Comparison of ENCODE assay signal across 17 cellular contexts in the genomic region with DNA sequence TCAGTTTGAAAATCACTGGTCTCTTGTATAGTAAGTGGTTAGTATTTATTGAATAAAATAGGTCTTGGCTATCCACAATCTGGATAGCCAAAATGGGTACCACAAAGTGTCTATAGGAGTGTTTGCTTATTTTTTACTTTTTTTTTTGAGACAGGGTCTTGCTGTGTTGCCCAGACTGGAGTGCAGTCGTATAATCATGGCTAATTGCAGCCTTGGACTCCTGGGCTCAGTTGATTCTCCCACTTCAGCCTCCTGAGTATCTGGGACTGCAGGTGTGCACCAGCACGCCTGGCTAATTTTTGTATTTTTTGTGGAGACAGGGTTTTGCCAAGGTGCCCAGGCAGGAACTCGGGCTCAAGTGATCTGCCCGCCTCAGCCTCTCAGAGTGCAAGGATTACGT. TPM values are rescaled to one million over a fixed set of nuclear protein-coding genes. Genes with fewer than 3 reads are reported as not detected.
DNase-seq lines count a peak whose midpoint lies in the region; TF ChIP-seq lines count a peak whose summit lies in the region.
"Had no signal": no experiment of that assay in that cellular context is flagged by ENCODE, and none has a peak within 500 bp of the region (broad histone marks: within the 10 kb centered on the region; RNA-seq: fewer than 3 reads in every experiment).

No MANE protein-coding gene starts in this region.

- peaks cover 73% of the 10 kb centered on the region for H3K4me1 Mint-ChIP-seq in activated naive CD8-positive, alpha-beta T cell (ENCODE audit: low read depth)
- H3K4me1 Mint-ChIP-seq in activated naive CD8-positive, alpha-beta T cell treated with anti-CD3 and anti-CD28 coated beads for 36 hours, result peaks cover 62% of the 10 kb centered on the region
- H3K4me1 Mint-ChIP-seq in endodermal cell, result peaks cover 35% of the 10 kb centered on the region

- peak overlapping the region; percentile 88 for H3K4me2 ChIP-seq in SU-DHL-6 (ENCODE audit: low read depth, low read length, poor library complexity, severe bottlenecking)

- no peaks in the 10 kb centered on the region for H3K9me3 ChIP-seq in SU-DHL-6 (ENCODE audit: insufficient read depth, low read length)
- peaks cover 42% of the 10 kb centered on the region for H3K9me3 ChIP-seq in endodermal cell (ENCODE audit: control insufficient read depth, low read length)
- H3K9me3 ChIP-seq in tibial nerve, result peaks cover 0 to 30% (median 10%) of the 10 kb centered on the region in 4 donors

- no peak for DNase-seq in activated naive CD8-positive, alpha-beta T cell treated with anti-CD3 and anti-CD28 coated beads for 36 hours
- DNase-seq in endodermal cell (no peak), AML-193 (lab: John Stamatoyannopoulos, UW) (no peak), tibial nerve (ENCODE audit: low spot score in 2 of 2) (no peak), SIG-M5 (lab: John Stamatoyannopoulos, UW) (no peak)
- no peak for DNase-seq in stimulated activated CD4-positive, alpha-beta T cell treated with anti-CD3 and anti-CD28 coated beads, Interleukin-4, amount 100 ng/mL, for 24 hours
- DNase-seq: CD4-positive, alpha-beta memory T cell; GM23248; KG1; MG63; NCI-H1105 treated with DMSO at 0.1 percent for 48 hours; NCI-H187; NCI-H774; Peyer's patch; Right ventricle myocardium superior had no signal

- H3K27me3 ChIP-seq in SU-DHL-6 (ENCODE audit: low read length) (no peaks in the 10 kb centered on the region), endodermal cell (ENCODE audit: control insufficient read depth, insufficient read depth, low read length, poor library complexity, severe bottlenecking) (no peaks in the 10 kb centered on the region), tibial nerve (no peaks in the 10 kb centered on the region)
- H3K27me3 ChIP-seq: MG63, Peyer's patch had no signal

- H2AFZ ChIP-seq in SU-DHL-6 (ENCODE audit: low read depth, low read length, severe bottlenecking), result no peak overlapping the region
- H2AFZ ChIP-seq: GM23248 had no signal

- H3K36me3 ChIP-seq in SU-DHL-6 (ENCODE audit: low read length) (peaks cover 42% of the 10 kb centered on the region), endodermal cell (ENCODE audit: control insufficient read depth, insufficient read depth, low read length) (peaks cover 41% of the 10 kb centered on the region), tibial nerve (peaks cover 0 to 48% (median 0%) of the 10 kb centered on the region in 3 donors)

- 76 to 80% methylated on average over 5 of the region's 5 CpGs for whole genome bisulfite sequencing in endodermal cell (ENCODE audit: insufficient coverage in 1 of 2, insufficient read length in 1 of 2), 2 experiments
- WGBS in tibial nerve, 2 donors, result 76 to 78% methylated on average over 5 of the region's 5 CpGs

- peaks cover 84% of the 10 kb centered on the region for H3K79me2 ChIP-seq in SU-DHL-6 (ENCODE audit: insufficient read depth, low read length)

- H3F3A ChIP-seq in SU-DHL-6 (ENCODE audit: insufficient read depth), result no peaks in the 10 kb centered on the region; the same call in 1 of the 2 replicates

- peak overlapping the region; percentile 38 for H3K4me3 Mint-ChIP-seq in activated naive CD8-positive, alpha-beta T cell
- no peak overlapping the region for H3K4me3 Mint-ChIP-seq in activated naive CD8-positive, alpha-beta T cell treated with anti-CD3 and anti-CD28 coated beads for 36 hours
- no peak overlapping the region for H3K4me3 Mint-ChIP-seq in endodermal cell

- no peaks in the 10 kb centered on the region for H3K9me2 ChIP-seq in SU-DHL-6 (replicated peaks; ENCODE audit: insufficient read depth, low read length)

- peaks cover 30% of the 10 kb centered on the region for H3K36me3 Mint-ChIP-seq in activated naive CD8-positive, alpha-beta T cell
- peaks cover 64% of the 10 kb centered on the region for H3K36me3 Mint-ChIP-seq in activated naive CD8-positive, alpha-beta T cell treated with anti-CD3 and anti-CD28 coated beads for 36 hours
- H3K36me3 Mint-ChIP-seq in endodermal cell (ENCODE audit: low read depth), result peaks cover 54% of the 10 kb centered on the region

- no peak overlapping the region for H3K4me3 ChIP-seq in SU-DHL-6 (ENCODE audit: insufficient read depth, low read length, poor library complexity, severe bottlenecking)
- H3K4me3 ChIP-seq in endodermal cell (ENCODE audit: low read length), result peak overlapping the region; percentile 96
- H3K4me3 ChIP-seq in tibial nerve, result no peak overlapping the region
- H3K4me3 ChIP-seq: MG63, Peyer's patch had no signal

- no peak overlapping the region for H3K9ac ChIP-seq in SU-DHL-6 (ENCODE audit: low read length)
- H3K9ac ChIP-seq in endodermal cell (ENCODE audit: extremely low read depth, low read length, poor library complexity, severe bottlenecking), result no peak overlapping the region

- H3K27me3 Mint-ChIP-seq in activated naive CD8-positive, alpha-beta T cell, result no peaks in the 10 kb centered on the region
- H3K27me3 Mint-ChIP-seq in activated naive CD8-positive, alpha-beta T cell treated with anti-CD3 and anti-CD28 coated beads for 36 hours, result no peaks in the 10 kb centered on the region
- no peaks in the 10 kb centered on the region for H3K27me3 Mint-ChIP-seq in endodermal cell (ENCODE audit: insufficient read depth)
- H3K27me3 Mint-ChIP-seq: CD4-positive, alpha-beta memory T cell had no signal

- no peak for TF ChIP-seq EP300 in tibial nerve (IDR thresholded peaks at IDR 0.05)

- H3K27ac ChIP-seq in SU-DHL-6 (ENCODE audit: low read depth, low read length) (no peak overlapping the region), endodermal cell (ENCODE audit: low read depth, low read length) (no peak overlapping the region), tibial nerve (no peak overlapping the region)
- H3K27ac ChIP-seq: GM23248, Peyer's patch had no signal

- no peak for TF ChIP-seq POLR2A in tibial nerve (IDR thresholded peaks at IDR 0.05)

- H3K27ac Mint-ChIP-seq in activated naive CD8-positive, alpha-beta T cell, result no peak overlapping the region
- H3K27ac Mint-ChIP-seq in activated naive CD8-positive, alpha-beta T cell treated with anti-CD3 and anti-CD28 coated beads for 36 hours, result no peak overlapping the region
- no peak overlapping the region for H3K27ac Mint-ChIP-seq in endodermal cell

- TF ChIP-seq CTCF in SU-DHL-6 (IDR thresholded peaks at IDR 0.05; ENCODE audit: insufficient read depth, low read length, poor library complexity, severe bottlenecking), result no peak
- TF ChIP-seq CTCF in endodermal cell (conservative IDR thresholded peaks at IDR 0.05), result no peak
- no peak for TF ChIP-seq CTCF in tibial nerve (IDR thresholded peaks at IDR 0.05)

- peaks cover 12% of the 10 kb centered on the region for H3K9me3 Mint-ChIP-seq in activated naive CD8-positive, alpha-beta T cell (ENCODE audit: low read depth)
- H3K9me3 Mint-ChIP-seq in activated naive CD8-positive, alpha-beta T cell treated with anti-CD3 and anti-CD28 coated beads for 36 hours, result peaks cover 19% of the 10 kb centered on the region
- H3K9me3 Mint-ChIP-seq in endodermal cell, result peaks cover 35% of the 10 kb centered on the region

- no peaks in the 10 kb centered on the region for H3K4me1 ChIP-seq in endodermal cell (ENCODE audit: control insufficient read depth, insufficient read depth, low read length)
- H3K4me1 ChIP-seq in tibial nerve, result peaks cover 0 to 50% (median 11%) of the 10 kb centered on the region in 4 donors

- peaks cover 28% of the 10 kb centered on the region; the same call in 1 of the 2 replicates for H4K20me1 ChIP-seq in SU-DHL-6 (ENCODE audit: low read depth, low read length)

RNA-seq across cellular contexts. Expression of a gene that starts 2.8 kb away (rescaled TPM):
- 10 to 100 TPM; 69.8 to 74.6 TPM for total RNA-seq in activated naive CD8-positive, alpha-beta T cell treated with anti-CD3 and anti-CD28 coated beads for 36 hours
- 10 to 100 TPM; 86.8 to 87.1 TPM for total RNA-seq in endodermal cell
- polyA plus RNA-seq in endodermal cell (2013, experiment 1 of 2), result 45.7 TPM
- polyA plus RNA-seq in endodermal cell (2013, experiment 2 of 2), result 47.6 TPM
- 10 to 100 TPM; 85.0 to 92.4 (median 88.3) TPM for total RNA-seq in tibial nerve
